Comparison of ENCODE assay signal across 10 cellular contexts in the genomic region with DNA sequence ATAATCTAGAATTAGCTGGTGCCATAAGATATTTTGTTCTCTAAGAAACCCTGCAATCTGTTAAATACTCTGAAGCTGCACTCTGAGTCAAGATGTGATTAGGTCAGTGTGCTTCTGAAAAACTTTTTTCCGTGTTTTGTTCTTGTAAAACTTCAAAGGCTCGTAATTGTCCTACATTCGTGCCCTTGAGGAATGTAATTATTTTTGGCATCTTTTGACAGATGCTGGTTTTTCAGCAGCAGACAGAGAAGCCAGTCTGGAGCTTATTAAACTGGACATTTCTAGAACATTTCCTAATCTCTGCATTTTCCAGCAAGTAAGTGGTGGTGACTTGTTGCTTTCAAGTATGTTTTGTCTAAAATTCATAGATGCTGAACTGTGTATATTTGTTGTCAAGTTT.
"Had no signal": no experiment of that assay in that cellular context is flagged by ENCODE, and none has a peak within 500 bp of the region (broad histone marks: within the 10 kb centered on the region; RNA-seq: fewer than 3 reads in every experiment).

No MANE protein-coding gene starts in this region.

- H3K27ac Mint-ChIP-seq: activated CD8-positive, alpha-beta T cell treated with anti-CD3 and anti-CD28 coated beads for 36 hours; activated T-helper 2 cell treated with anti-CD3 and anti-CD28 coated beads, Interferon-gamma antibody, Interleukin-2, Interleukin-4, amounts not matched to agents 10 μg/mL and 5 μg/mL and 100 μg/mL, durations not matched to agents 14 hours and 24 hours and 36 hours had no signal

- DNase-seq: activated CD4-positive, CD25-positive, alpha-beta regulatory T cell treated with anti-CD3 and anti-CD28 coated beads, Interleukin-2, amount 50 U/mL, for 72 hours; activated CD8-positive, alpha-beta memory T cell treated with anti-CD3 and anti-CD28 coated beads, Interleukin-2, amount 50 U/mL, for 4 hours; activated CD8-positive, alpha-beta T cell treated with anti-CD3 and anti-CD28 coated beads for 36 hours; effector CD8-positive, alpha-beta T cell; hypothalamus; kidney glomerular epithelial cell; stimulated activated CD4-positive, alpha-beta T cell treated with anti-CD3 and anti-CD28 coated beads, Interleukin-2, amount 100 ng/mL, for 48 hours had no signal

- ATAC-seq: activated CD8-positive, alpha-beta T cell treated with anti-CD3 and anti-CD28 coated beads for 36 hours had no signal

- H3K27me3 Mint-ChIP-seq: activated CD8-positive, alpha-beta T cell treated with anti-CD3 and anti-CD28 coated beads for 36 hours; activated naive CD4-positive, alpha-beta T cell treated with anti-CD3 and anti-CD28 coated beads, Interleukin-2, amount 50 U/mL, for 24 hours had no signal

- H3K4me3 Mint-ChIP-seq: activated CD8-positive, alpha-beta T cell treated with anti-CD3 and anti-CD28 coated beads for 36 hours; activated naive CD4-positive, alpha-beta T cell treated with anti-CD3 and anti-CD28 coated beads, Interleukin-2, amount 50 U/mL, for 24 hours; neural crest cell had no signal

- H3K9me3 Mint-ChIP-seq: activated CD8-positive, alpha-beta T cell treated with anti-CD3 and anti-CD28 coated beads for 36 hours; activated naive CD4-positive, alpha-beta T cell treated with anti-CD3 and anti-CD28 coated beads, Interleukin-2, amount 50 U/mL, for 24 hours; activated T-helper 2 cell treated with anti-CD3 and anti-CD28 coated beads, Interferon-gamma antibody, Interleukin-2, Interleukin-4, amounts not matched to agents 10 μg/mL and 5 μg/mL and 100 μg/mL, durations not matched to agents 14 hours and 24 hours and 36 hours; neural crest cell had no signal
